ENCODE assay signal across 19 cellular contexts in genomic region chr18:77911973-77912372, GRCh38.
"Had no signal": no experiment of that assay in that cellular context is flagged by ENCODE, and none has a peak within 500 bp of the region (broad histone marks: within the 10 kb centered on the region; RNA-seq: fewer than 3 reads in every experiment).

No MANE protein-coding gene starts in this region.

- H3K27me3 ChIP-seq: ascending aorta, testis had no signal

- H3K9me3 Mint-ChIP-seq: activated B cell treated with CpG ODN at 0.5 μM for 24 hours; activated CD4-positive, alpha-beta T cell treated with anti-CD3 and anti-CD28 coated beads, Interleukin-2, amount 10 ng/mL, durations not matched to agents 24 days and 14 days; activated naive CD8-positive, alpha-beta T cell treated with anti-CD3 and anti-CD28 coated beads, Interleukin-2, amount 50 U/mL, for 24 hours; endodermal cell; neural crest cell had no signal

- H3K27me3 Mint-ChIP-seq: activated B cell treated with CpG ODN at 0.5 μM for 24 hours; activated CD4-positive, alpha-beta T cell treated with anti-CD3 and anti-CD28 coated beads, Interleukin-2, amount 10 ng/mL, durations not matched to agents 24 days and 14 days; activated naive CD8-positive, alpha-beta T cell treated with anti-CD3 and anti-CD28 coated beads, Interleukin-2, amount 50 U/mL, for 24 hours had no signal

- H3K27ac Mint-ChIP-seq: activated B cell treated with CpG ODN at 0.5 μM for 24 hours; activated CD4-positive, alpha-beta T cell treated with anti-CD3 and anti-CD28 coated beads, Interleukin-2, amount 10 ng/mL, durations not matched to agents 24 days and 14 days; activated naive CD8-positive, alpha-beta T cell treated with anti-CD3 and anti-CD28 coated beads, Interleukin-2, amount 50 U/mL, for 24 hours; endodermal cell had no signal

- H3K4me1 Mint-ChIP-seq: activated B cell treated with CpG ODN at 0.5 μM for 24 hours; activated CD4-positive, alpha-beta T cell treated with anti-CD3 and anti-CD28 coated beads, Interleukin-2, amount 10 ng/mL, durations not matched to agents 24 days and 14 days; activated naive CD8-positive, alpha-beta T cell treated with anti-CD3 and anti-CD28 coated beads, Interleukin-2, amount 50 U/mL, for 24 hours; endodermal cell had no signal

- H3K4me1 ChIP-seq: ascending aorta, breast epithelium, gastroesophageal sphincter, sigmoid colon, spleen, stomach, testis, upper lobe of right lung had no signal

- H3K27ac ChIP-seq: ascending aorta, breast epithelium, gastroesophageal sphincter, sigmoid colon, spleen, stomach, testis, upper lobe of right lung had no signal

- H3K4me3 Mint-ChIP-seq: activated B cell treated with CpG ODN at 0.5 μM for 24 hours; activated CD4-positive, alpha-beta T cell treated with anti-CD3 and anti-CD28 coated beads, Interleukin-2, amount 10 ng/mL, durations not matched to agents 24 days and 14 days; activated naive CD8-positive, alpha-beta T cell treated with anti-CD3 and anti-CD28 coated beads, Interleukin-2, amount 50 U/mL, for 24 hours; endodermal cell; neural crest cell had no signal

- DNase-seq: activated B cell treated with CpG ODN at 0.5 μM for 24 hours; activated CD4-positive, alpha-beta T cell treated with anti-CD3 and anti-CD28 coated beads, Interleukin-2, amount 10 ng/mL, durations not matched to agents 24 days and 14 days; activated CD8-positive, alpha-beta memory T cell treated with anti-CD3 and anti-CD28 coated beads for 24 hours; activated naive CD4-positive, alpha-beta T cell; activated naive CD8-positive, alpha-beta T cell treated with anti-CD3 and anti-CD28 coated beads, Interleukin-2, amount 50 U/mL, for 24 hours; cerebellar nuclear complex; dermis blood vessel endothelial cell; endodermal cell; midbrain; sigmoid colon; spleen; stomach; T-helper 2 cell; testis; upper lobe of right lung had no signal

- H3K9me3 ChIP-seq: ascending aorta, breast epithelium, gastroesophageal sphincter, sigmoid colon, spleen, stomach, testis, upper lobe of right lung had no signal

- H3K36me3 ChIP-seq: ascending aorta, breast epithelium, gastroesophageal sphincter, sigmoid colon, spleen, stomach, upper lobe of right lung had no signal

- H3K4me3 ChIP-seq: ascending aorta, breast epithelium, gastroesophageal sphincter, sigmoid colon, spleen, stomach, testis, upper lobe of right lung had no signal
